ENCODE assay signal across 8 cellular contexts in genomic region chr12:110578522-110579238, GRCh38. TPM values are rescaled to one million over a fixed set of nuclear protein-coding genes. Genes with fewer than 3 reads are reported as not detected.
A peak's percentile ranks its signal among the peaks of the same experiment; 100 is the strongest.
DNase-seq lines count a peak whose midpoint lies in the region; ATAC-seq and TF ChIP-seq lines count a peak whose summit lies in the region.

No MANE protein-coding gene starts in this region.

- peak overlapping the region in 1 of 2 experiments; percentile 34; a peak in 1 of 4 replicates for H3K4me3 ChIP-seq in SK-N-SH (ENCODE audit: low read depth in 2 of 2, low read length in 1 of 2)

- no peak for TF ChIP-seq RAD21 in SK-N-SH (IDR thresholded peaks at IDR 0.05; ENCODE audit: low read length)

- H3K4me3 Mint-ChIP-seq in activated CD8-positive, alpha-beta T cell treated with anti-CD3 and anti-CD28 coated beads, Interleukin-2, amount 10 ng/mL, durations not matched to agents 7 days and 5 days: peak overlapping the region; percentile 50
- H3K4me3 Mint-ChIP-seq in stimulated activated memory B cell treated with anti-CD40 and anti-IgM and Interleukin-4, amounts not matched to agents 10 μg/mL and 1 μg/mL and 100 μg/mL, for 72 hours: peak overlapping the region; percentile 91

- 62% methylated on average over 12 of the region's 12 CpGs for WGBS in SK-N-SH (ENCODE audit: low lambda C conversion rate)

- peaks cover 71% of the 10 kb centered on the region for H3K4me1 Mint-ChIP-seq in activated CD8-positive, alpha-beta T cell treated with anti-CD3 and anti-CD28 coated beads, Interleukin-2, amount 10 ng/mL, durations not matched to agents 7 days and 5 days (ENCODE audit: low read depth)
- H3K4me1 Mint-ChIP-seq in stimulated activated memory B cell treated with anti-CD40 and anti-IgM and Interleukin-4, amounts not matched to agents 10 μg/mL and 1 μg/mL and 100 μg/mL, for 72 hours: peaks cover 71% of the 10 kb centered on the region

- no peak for TF ChIP-seq EP300 in SK-N-SH (IDR thresholded peaks at IDR 0.05; ENCODE audit: borderline replicate concordance in 1 of 2, low read depth in 1 of 2, low read length in 1 of 2)

- H3K79me2 ChIP-seq in SK-N-SH (ENCODE audit: insufficient read depth): peaks cover 92% of the 10 kb centered on the region

- H3K27me3 ChIP-seq in SK-N-SH (ENCODE audit: insufficient read depth) (no peaks in the 10 kb centered on the region), foreskin keratinocyte (no peaks in the 10 kb centered on the region)

- no peak overlapping the region for H2AFZ ChIP-seq in SK-N-SH (ENCODE audit: low read depth)

- H3F3A ChIP-seq in SK-N-SH (replicated peaks; ENCODE audit: insufficient read depth): peaks cover 29% of the 10 kb centered on the region

- peak overlapping the region; percentile 79 for H3K4me2 ChIP-seq in SK-N-SH

- peak overlapping the region; percentile 75; the same call in 1 of the 2 replicates for H3K9ac ChIP-seq in SK-N-SH

- H3K4me1 ChIP-seq in SK-N-SH (ENCODE audit: control insufficient read depth in 1 of 2, insufficient read depth in 2 of 2, low read depth in 1 of 2, low read length in 1 of 2) (peaks cover 1 to 23% of the 10 kb centered on the region in 2 experiments; a peak in 3 of 4 replicates), foreskin keratinocyte (peaks cover 21% of the 10 kb centered on the region)

- CTCF ChIA-PET in SK-N-SH (lab: Yijun Ruan, JAX): interaction anchor here (2.4 kb wide), 1 partner anchor 24 kb away, joined by 11 read pairs; no protein-coding TSS in a partner anchor
- CTCF ChIA-PET in activated CD8-positive, alpha-beta T cell treated with anti-CD3 and anti-CD28 coated beads, Interleukin-2, amount 10 ng/mL, durations not matched to agents 7 days and 5 days (lab: Charles Lee): interaction anchor here (0.8 to 4.9 kb wide), 11 partner anchors 9 to 147 kb away, joined by 3 to 32 read pairs (median 4); partner anchors contain the start of genes ARPC3, FAM216A and GPN3

- TF ChIP-seq CTCF in SK-N-SH (IDR thresholded peaks at IDR 0.05) (no peak), foreskin keratinocyte (conservative IDR thresholded peaks at IDR 0.05) (no peak)

- H3K9me3 ChIP-seq in SK-N-SH: no peaks in the 10 kb centered on the region

- no peaks in the 10 kb centered on the region for H3K27me3 Mint-ChIP-seq in activated CD8-positive, alpha-beta T cell treated with anti-CD3 and anti-CD28 coated beads, Interleukin-2, amount 10 ng/mL, durations not matched to agents 7 days and 5 days (ENCODE audit: low read depth)
- H3K27me3 Mint-ChIP-seq in stimulated activated memory B cell treated with anti-CD40 and anti-IgM and Interleukin-4, amounts not matched to agents 10 μg/mL and 1 μg/mL and 100 μg/mL, for 72 hours: no peaks in the 10 kb centered on the region

- DNase-seq in SK-N-SH (no peak), foreskin keratinocyte (no peak), KBM-7 (no peak), dermis blood vessel endothelial cell (no peak), CD1c-positive myeloid dendritic cell (ENCODE audit: extremely low spot score) (no peak)
- no peak for DNase-seq in activated CD8-positive, alpha-beta T cell treated with anti-CD3 and anti-CD28 coated beads, Interleukin-2, amount 10 ng/mL, durations not matched to agents 7 days and 5 days

- in situ Hi-C loops in KBM-7 (cut with MboI; ENCODE audit: low pct_unique_long_range_greater_than_20kb, low sequenced_read_pairs): no loop called here

- peak overlapping the region; percentile 91 for H3K27ac Mint-ChIP-seq in activated CD8-positive, alpha-beta T cell treated with anti-CD3 and anti-CD28 coated beads, Interleukin-2, amount 10 ng/mL, durations not matched to agents 7 days and 5 days
- peak overlapping the region; percentile 95 for H3K27ac Mint-ChIP-seq in stimulated activated memory B cell treated with anti-CD40 and anti-IgM and Interleukin-4, amounts not matched to agents 10 μg/mL and 1 μg/mL and 100 μg/mL, for 72 hours

- no peaks in the 10 kb centered on the region for H3K36me3 ChIP-seq in SK-N-SH (replicated peaks in 1 of 2; ENCODE audit: control insufficient read depth in 1 of 2, insufficient read depth in 2 of 2, low read length in 1 of 2)

- no peaks in the 10 kb centered on the region for H3K9me2 ChIP-seq in SK-N-SH

- peaks cover 38% of the 10 kb centered on the region for H3K36me3 Mint-ChIP-seq in activated CD8-positive, alpha-beta T cell treated with anti-CD3 and anti-CD28 coated beads, Interleukin-2, amount 10 ng/mL, durations not matched to agents 7 days and 5 days (ENCODE audit: low read depth)
- peaks cover 5% of the 10 kb centered on the region for H3K36me3 Mint-ChIP-seq in stimulated activated memory B cell treated with anti-CD40 and anti-IgM and Interleukin-4, amounts not matched to agents 10 μg/mL and 1 μg/mL and 100 μg/mL, for 72 hours

- no peak for ATAC-seq in SK-N-SH treated with all-trans-retinoic acid at 6 μM for 48 hours
- no peak for ATAC-seq in activated CD8-positive, alpha-beta T cell treated with anti-CD3 and anti-CD28 coated beads, Interleukin-2, amount 10 ng/mL, durations not matched to agents 7 days and 5 days
- ATAC-seq in foreskin keratinocyte: peak; percentile 33
- ATAC-seq in stimulated activated memory B cell treated with anti-CD40 and anti-IgM and Interleukin-4, amounts not matched to agents 10 μg/mL and 1 μg/mL and 100 μg/mL, for 72 hours: no peak

- H4K20me1 ChIP-seq in SK-N-SH (ENCODE audit: insufficient read depth): peaks cover 50% of the 10 kb centered on the region

- POLR2A ChIA-PET in SK-N-SH (lab: Yijun Ruan, JAX): no interaction called here
- POLR2A ChIA-PET in activated CD8-positive, alpha-beta T cell treated with anti-CD3 and anti-CD28 coated beads, Interleukin-2, amount 10 ng/mL, durations not matched to agents 7 days and 5 days (lab: Charles Lee): interaction anchor here (0.6 to 1.4 kb wide), 6 partner anchors 13 to 76 kb away, joined by 3 to 4 read pairs (median 3); partner anchors contain the start of genes RAD9B and VPS29

- H3K27ac ChIP-seq in SK-N-SH (ENCODE audit: low read depth in 2 of 2, low read length in 1 of 2) (peak overlapping the region in 1 of 2 experiments; percentile 91; a peak in 2 of 4 replicates), foreskin keratinocyte (peak overlapping the region; percentile 100)

- H3K9me3 Mint-ChIP-seq in activated CD8-positive, alpha-beta T cell treated with anti-CD3 and anti-CD28 coated beads, Interleukin-2, amount 10 ng/mL, durations not matched to agents 7 days and 5 days (ENCODE audit: insufficient read depth): no peaks in the 10 kb centered on the region
- no peaks in the 10 kb centered on the region for H3K9me3 Mint-ChIP-seq in stimulated activated memory B cell treated with anti-CD40 and anti-IgM and Interleukin-4, amounts not matched to agents 10 μg/mL and 1 μg/mL and 100 μg/mL, for 72 hours

TF ChIP-seq in SK-N-SH, 30 proteins besides CTCF, POLR2A, EP300 and RAD21:
- TF ChIP-seq FOSL2 (IDR thresholded peaks at IDR 0.05; ENCODE audit: borderline replicate concordance, low read depth) (peak; percentile 79; the same call in 1 of the 2 replicates), PBX3 (IDR thresholded peaks at IDR 0.05) (peak; percentile 40; the same call in 1 of the 2 replicates), JUND (IDR thresholded peaks at IDR 0.05) (peak; percentile 67), SIN3A (IDR thresholded peaks at IDR 0.05; ENCODE audit: borderline replicate concordance, low read depth, low read length) (no peak)

TF ChIP-seq in SK-N-SH treated with all-trans-retinoic acid at 6 μM for 48 hours, 23 proteins besides CTCF, POLR2A, EP300 and RAD21 (continues in another document):
- TF ChIP-seq PATZ1 (CRISPR knock-in tag; IDR thresholded peaks at IDR 0.05; ENCODE audit: borderline replicate concordance) (no peak), TOX (CRISPR knock-in tag; IDR thresholded peaks at IDR 0.05; ENCODE audit: borderline replicate concordance) (no peak), ZNF8 (CRISPR knock-in tag; IDR thresholded peaks at IDR 0.05) (no peak)

RNA-seq across cellular contexts. Expression of gene PPTC7, which starts 4.4 kb away (rescaled TPM):
- 9.6 and 14.0 TPM in 2 replicates for polyA plus RNA-seq in SK-N-SH (2012; rRNA removed)
- polyA plus RNA-seq in SK-N-SH (2012; cell fraction: cytosol; rRNA removed): 13.7 and 14.2 TPM in 2 replicates
- 4.8 and 9.6 TPM in 2 replicates for polyA plus RNA-seq in SK-N-SH (2012; cell fraction: nucleus; rRNA removed)
- 10 to 100 TPM; 24.4 to 26.8 TPM for total RNA-seq in activated CD8-positive, alpha-beta T cell treated with anti-CD3 and anti-CD28 coated beads, Interleukin-2, amount 10 ng/mL, durations not matched to agents 7 days and 5 days
- total RNA-seq in foreskin keratinocyte: 26.6 and 27.2 TPM in 2 replicates
- 9.6 and 12.0 TPM in 2 replicates for polyA plus RNA-seq in foreskin keratinocyte
- 9.0 and 13.3 TPM in 2 replicates for total RNA-seq in dermis blood vessel endothelial cell

RNA-seq across cellular contexts. Expression of gene TCTN1, which starts 35.2 kb away (rescaled TPM):
- polyA plus RNA-seq in SK-N-SH (2012; rRNA removed): 40.2 and 43.2 TPM in 2 replicates
- polyA plus RNA-seq in SK-N-SH (2012; cell fraction: cytosol; rRNA removed): 45.6 and 47.0 TPM in 2 replicates
- polyA plus RNA-seq in SK-N-SH (2012; cell fraction: nucleus; rRNA removed): 110 and 120 TPM in 2 replicates
- 1 to 10 TPM; 5.9 to 7.9 TPM for total RNA-seq in activated CD8-positive, alpha-beta T cell treated with anti-CD3 and anti-CD28 coated beads, Interleukin-2, amount 10 ng/mL, durations not matched to agents 7 days and 5 days
- total RNA-seq in foreskin keratinocyte: 21.4 and 22.7 TPM in 2 replicates
- 18.2 and 21.6 TPM in 2 replicates for polyA plus RNA-seq in foreskin keratinocyte
- 7.9 and 9.9 TPM in 2 replicates for total RNA-seq in dermis blood vessel endothelial cell
